In genomic region chr2:42138163-42139016, GRCh38 we compare ENCODE assay signal across 10 cellular contexts. TPM values are rescaled to one million over a fixed set of nuclear protein-coding genes. Genes with fewer than 3 reads are reported as not detected.
DNase-seq lines count a peak whose midpoint lies in the region; ATAC-seq and TF ChIP-seq lines count a peak whose summit lies in the region.
"Had no signal": no experiment of that assay in that cellular context is flagged by ENCODE, and none has a peak within 500 bp of the region (broad histone marks: within the 10 kb centered on the region; RNA-seq: fewer than 3 reads in every experiment).

No MANE protein-coding gene starts in this region.

- CTCF ChIA-PET in IMR-90 (lab: Yijun Ruan, JAX) (interaction anchor here (0.6 to 1.1 kb wide), 4 partner anchors 29 to 1725 kb away, joined by 3 to 4 read pairs (median 3); no protein-coding TSS in a partner anchor), MCF 10A (lab: Yijun Ruan, JAX) (interaction anchor here (0.6 to 1.3 kb wide), 5 partner anchors 19 to 185 kb away, joined by 3 to 5 read pairs (median 3); no protein-coding TSS in a partner anchor)
- CTCF ChIA-PET in activated CD4-positive, alpha-beta T cell treated with anti-CD3 and anti-CD28 coated beads for 36 hours (lab: Charles Lee), result interaction anchor here (1.3 to 1.5 kb wide), 3 partner anchors 12 to 20 kb away, joined by 4 to 5 read pairs (median 5); no protein-coding TSS in a partner anchor

- no peaks in the 10 kb centered on the region for H3K79me2 ChIP-seq in mesendoderm (ENCODE audit: control insufficient read depth, insufficient read depth, low read length)

- H2BK15ac ChIP-seq in IMR-90 (ENCODE audit: low read depth, low read length), result peak overlapping the region; percentile 68; the same call in 1 of the 3 replicates
- peak overlapping the region; percentile 9 for H2BK15ac ChIP-seq in mesendoderm (replicated peaks; ENCODE audit: low read depth)

- H3K79me1 ChIP-seq in IMR-90 (ENCODE audit: low read depth in 1 of 2, low read length in 2 of 2) (no peaks in the 10 kb centered on the region), mesendoderm (ENCODE audit: low read length) (no peaks in the 10 kb centered on the region)

- TF ChIP-seq CTCF in AG10803 (conservative IDR thresholded peaks at IDR 0.05; ENCODE audit: low read length) (no peak), IMR-90 (conservative IDR thresholded peaks at IDR 0.05; ENCODE audit: low read depth, low read length) (no peak), MCF 10A (IDR thresholded peaks at IDR 0.05; ENCODE audit: unreplicated experiment) (no peak)

- BruUV-seq in IMR-90 (replicated peaks; lab: Mats Ljungman, UMichigan) (no TSS peak), MCF 10A (replicated peaks; lab: Mats Ljungman, UMichigan) (no TSS peak)

- no peak for TF ChIP-seq RAD21 in IMR-90 (IDR thresholded peaks at IDR 0.05; ENCODE audit: low read length)

- H3K56ac ChIP-seq in IMR-90 (ENCODE audit: extremely low read depth, insufficient read depth, low read length) (no peak overlapping the region; the same call in 1 of the 2 replicates), mesendoderm (ENCODE audit: low read length) (no peak overlapping the region)

- POLR2A ChIA-PET in IMR-90 (lab: Charles Lee; ENCODE audit: unreplicated experiment) (no interaction called here), MCF 10A (lab: Yijun Ruan, JAX) (interaction anchor here (0.7 to 1.3 kb wide), 4 partner anchors 10 to 222 kb away, joined by 3 to 5 read pairs (median 4); partner anchors contain the start of gene COX7A2L)
- POLR2A ChIA-PET in activated CD4-positive, alpha-beta T cell treated with anti-CD3 and anti-CD28 coated beads for 36 hours (lab: Charles Lee), result no interaction called here

- no peak overlapping the region for H3K4me3 Mint-ChIP-seq in MCF 10A (ENCODE audit: unreplicated experiment)
- no peak overlapping the region for H3K4me3 Mint-ChIP-seq in activated CD4-positive, alpha-beta T cell treated with anti-CD3 and anti-CD28 coated beads for 36 hours
- H3K4me3 Mint-ChIP-seq: neural crest cell had no signal

- H4K5ac ChIP-seq in IMR-90 (ENCODE audit: low read depth, low read length), result peak overlapping the region; percentile 85
- H4K5ac ChIP-seq in mesendoderm (ENCODE audit: low read length), result no peak overlapping the region

- peak overlapping the region; percentile 84 for H2BK5ac ChIP-seq in IMR-90 (ENCODE audit: low read depth, low read length, poor library complexity, severe bottlenecking)
- H2BK5ac ChIP-seq in mesendoderm (ENCODE audit: low read length), result no peak overlapping the region

- H3K14ac ChIP-seq in IMR-90 (replicated peaks; ENCODE audit: low read depth, low read length), result no peak overlapping the region; the same call in 1 of the 2 replicates

- DNase-seq in AG10803 (ENCODE audit: low read depth) (peak; percentile 99), IMR-90 (peak; percentile 98), MCF 10A (ENCODE audit: unreplicated experiment) (peak; percentile 94), mesendoderm (no peak), germinal center (ENCODE audit: low spot score) (no peak)
- DNase-seq in activated effector memory CD4-positive, alpha-beta T cell treated with Interleukin-2 at 50 U/mL for 16 hours, result no peak
- DNase-seq in activated CD4-positive, alpha-beta T cell treated with anti-CD3 and anti-CD28 coated beads for 36 hours, result no peak
- DNase-seq: aorta had no signal

- peak overlapping the region; percentile 34; the same call in 1 of the 2 replicates for H3K4me2 ChIP-seq in IMR-90 (ENCODE audit: low read depth, low read length)
- no peak overlapping the region for H3K4me2 ChIP-seq in mesendoderm (ENCODE audit: low read length)

- peak; percentile 47 for ATAC-seq in IMR-90 (ENCODE audit: low read depth)
- ATAC-seq in GM19324 (IDR thresholded peaks at IDR 0.05; ENCODE audit: low FRiP score, unreplicated experiment), result no peak
- ATAC-seq in activated CD4-positive, alpha-beta T cell treated with anti-CD3 and anti-CD28 coated beads for 36 hours, result no peak

- H3K27ac ChIP-seq in IMR-90 (ENCODE audit: insufficient read depth, low read length), result peak overlapping the region; percentile 93
- no peak overlapping the region for H3K27ac ChIP-seq in mesendoderm (ENCODE audit: low read depth, low read length)

- H2AK9ac ChIP-seq in IMR-90 (replicated peaks; ENCODE audit: low read depth, low read length, poor library complexity), result peak overlapping the region; percentile 68

- peak overlapping the region; percentile 82 for H2BK20ac ChIP-seq in IMR-90 (ENCODE audit: low read depth, low read length)

- peak overlapping the region; percentile 28 for H2AFZ ChIP-seq in IMR-90 (replicated peaks; ENCODE audit: low read length, poor library complexity)

- peaks cover 3% of the 10 kb centered on the region; the same call in 1 of the 2 replicates for H3K9me3 ChIP-seq in IMR-90 (ENCODE audit: control insufficient read depth, insufficient read depth, low read length)

- intact Hi-C loops in IMR-90 (cut with micrococcal nuclease) (no loop called here), MCF 10A (cut with micrococcal nuclease) (no loop called here)
- intact Hi-C loops in activated CD4-positive, alpha-beta T cell treated with anti-CD3 and anti-CD28 coated beads for 36 hours (cut with DNase I, micrococcal nuclease), result no loop called here

- H3K36me3 Mint-ChIP-seq in MCF 10A (ENCODE audit: insufficient read depth, unreplicated experiment), result no peaks in the 10 kb centered on the region
- H3K36me3 Mint-ChIP-seq in activated CD4-positive, alpha-beta T cell treated with anti-CD3 and anti-CD28 coated beads for 36 hours (ENCODE audit: low read depth), result no peaks in the 10 kb centered on the region

- 100% methylated on average over 2 of the region's 5 CpGs; no CpG with 5 or more reads in 1 of the 2 experiments for WGBS in IMR-90 (ENCODE audit: extremely low coverage in 2 of 2, insufficient read length in 1 of 2), 2 experiments
- no CpG with 5 or more reads among the region's 5 CpGs for WGBS in mesendoderm (ENCODE audit: extremely low coverage, insufficient coverage, low lambda C conversion rate)

- no peak overlapping the region for H3K27ac Mint-ChIP-seq in MCF 10A (ENCODE audit: low read depth, unreplicated experiment)
- no peak overlapping the region for H3K27ac Mint-ChIP-seq in activated CD4-positive, alpha-beta T cell treated with anti-CD3 and anti-CD28 coated beads for 36 hours

- no peaks in the 10 kb centered on the region for H3K36me3 ChIP-seq in IMR-90 (ENCODE audit: control insufficient read depth, insufficient read depth, low read length)
- no peaks in the 10 kb centered on the region for H3K36me3 ChIP-seq in mesendoderm (ENCODE audit: control insufficient read depth, insufficient read depth, low read length)

- H3K9me3 Mint-ChIP-seq in MCF 10A (ENCODE audit: unreplicated experiment), result no peaks in the 10 kb centered on the region
- no peaks in the 10 kb centered on the region for H3K9me3 Mint-ChIP-seq in activated CD4-positive, alpha-beta T cell treated with anti-CD3 and anti-CD28 coated beads for 36 hours (ENCODE audit: low read depth)
- H3K9me3 Mint-ChIP-seq: neural crest cell had no signal

- H3K18ac ChIP-seq in IMR-90 (ENCODE audit: low read depth, low read length), result peak overlapping the region; percentile 91
- H3K18ac ChIP-seq in mesendoderm (ENCODE audit: low read length), result no peak overlapping the region

- H2BK120ac ChIP-seq in IMR-90 (ENCODE audit: low read depth, low read length) (peak overlapping the region; percentile 73), mesendoderm (ENCODE audit: low read depth, low read length) (no peak overlapping the region)

- H3K27me3 Mint-ChIP-seq in MCF 10A (ENCODE audit: insufficient read depth, unreplicated experiment), result no peaks in the 10 kb centered on the region
- no peaks in the 10 kb centered on the region for H3K27me3 Mint-ChIP-seq in activated CD4-positive, alpha-beta T cell treated with anti-CD3 and anti-CD28 coated beads for 36 hours

- in situ Hi-C loops in IMR-90 (cut with MboI; ENCODE audit: low sequenced_read_pairs), result no loop called here

- H4K20me1 ChIP-seq in IMR-90 (ENCODE audit: insufficient read depth, low read length), result no peaks in the 10 kb centered on the region

- no peak overlapping the region for H3K9ac ChIP-seq in IMR-90 (ENCODE audit: low read depth, low read length)
- no peak overlapping the region for H3K9ac ChIP-seq in mesendoderm (ENCODE audit: low read length)

- H3K4me1 Mint-ChIP-seq in MCF 10A (ENCODE audit: insufficient read depth, unreplicated experiment), result peaks cover 41% of the 10 kb centered on the region
- peaks cover 68% of the 10 kb centered on the region for H3K4me1 Mint-ChIP-seq in activated CD4-positive, alpha-beta T cell treated with anti-CD3 and anti-CD28 coated beads for 36 hours

- peak overlapping the region in 1 of 2 experiments; percentile 62; a peak in 1 of 4 replicates for H4K8ac ChIP-seq in IMR-90 (ENCODE audit: low read depth in 2 of 2, low read length in 2 of 2)
- no peak overlapping the region for H4K8ac ChIP-seq in mesendoderm (ENCODE audit: low read depth, low read length)

- H3K4me1 ChIP-seq in IMR-90 (ENCODE audit: control insufficient read depth, insufficient read depth, low read length), result peaks cover 31% of the 10 kb centered on the region
- peaks cover 16% of the 10 kb centered on the region for H3K4me1 ChIP-seq in mesendoderm (ENCODE audit: control insufficient read depth, low read depth, low read length)

- dilution Hi-C loops in IMR-90 (cut with HindIII; ENCODE audit: low sequenced_read_pairs, unreplicated experiment), result no loop called here

- H3K23ac ChIP-seq in IMR-90 (ENCODE audit: low read depth, low read length) (no peak overlapping the region), mesendoderm (ENCODE audit: low read length) (no peak overlapping the region)

- peaks cover 15% of the 10 kb centered on the region for H3K9me1 ChIP-seq in IMR-90 (ENCODE audit: insufficient read depth, low read length)

- no peak for TF ChIP-seq POLR2A in IMR-90 (IDR thresholded peaks at IDR 0.05; ENCODE audit: low read depth, low read length)

- H2AK5ac ChIP-seq in IMR-90 (ENCODE audit: low read depth, low read length), result peak overlapping the region; percentile 93
- H2AK5ac ChIP-seq in mesendoderm (ENCODE audit: low read length), result no peak overlapping the region

- H4K91ac ChIP-seq in IMR-90 (ENCODE audit: insufficient read depth, low read depth, low read length), result peak overlapping the region; percentile 85

- peak overlapping the region; percentile 60 for H3K4ac ChIP-seq in IMR-90 (ENCODE audit: low read depth, low read length)
- no peak overlapping the region for H3K4ac ChIP-seq in mesendoderm (ENCODE audit: low read depth, low read length)

- H3K4me3 ChIP-seq in AG10803 (ENCODE audit: low read length) (no peak overlapping the region), IMR-90 (ENCODE audit: insufficient read depth, low read depth, low read length) (no peak overlapping the region), mesendoderm (ENCODE audit: low read length) (no peak overlapping the region)

- no peaks in the 10 kb centered on the region for H3K27me3 ChIP-seq in IMR-90 (ENCODE audit: control insufficient read depth, insufficient read depth, low read length)
- H3K27me3 ChIP-seq in mesendoderm (ENCODE audit: insufficient read depth, low read length, poor library complexity), result no peaks in the 10 kb centered on the region

RNA-seq across cellular contexts. Expression of gene EML4, which starts 30.8 kb away (rescaled TPM):
- total RNA-seq in IMR-90 (2012; rRNA removed), result 73.7 and 85.8 TPM in 2 replicates
- 24.8 and 29.7 TPM in 2 replicates for polyA plus RNA-seq in IMR-90 (2012; rRNA removed)
- 6.9 and 14.5 TPM in 2 replicates for polyA plus RNA-seq in IMR-90 (2012; cell fraction: cytosol; rRNA removed)
- 24.1 and 88.2 TPM in 2 replicates for polyA plus RNA-seq in IMR-90 (2012; cell fraction: nucleus; rRNA removed; ENCODE audit: low replicate concordance)
- total RNA-seq in MCF 10A (2022), result 31.2 and 34.5 TPM in 2 replicates
- polyA plus RNA-seq in mesendoderm (2013, experiment 1 of 2), result 55.7 TPM
- polyA plus RNA-seq in mesendoderm (2013, experiment 2 of 2), result 54.9 TPM
- total RNA-seq in activated CD4-positive, alpha-beta T cell treated with anti-CD3 and anti-CD28 coated beads for 36 hours, result 10 to 100 TPM; 72.1 to 74.1 TPM

Comparison
In these comparisons a context has a peak if more than half of its experiments do, and no peak if none do; other contexts are left out.
1. DNase-seq: peak in AG10803 (single experiment), IMR-90 (single experiment) and MCF 10A (single experiment); none in mesendoderm (single experiment), activated effector memory CD4-positive, alpha-beta T cell treated with Interleukin-2 at 50 U/mL for 16 hours (single experiment), germinal center (single experiment) and activated CD4-positive, alpha-beta T cell treated with anti-CD3 and anti-CD28 coated beads for 36 hours (single experiment).